In genomic region chr11:107741044-107741823, GRCh38 we compare ENCODE assay signal across 8 cellular contexts. TPM values are rescaled to one million over a fixed set of nuclear protein-coding genes. Genes with fewer than 3 reads are reported as not detected.
A peak's percentile ranks its signal among the peaks of the same experiment; 100 is the strongest.
DNase-seq lines count a peak whose midpoint lies in the region; ATAC-seq and TF ChIP-seq lines count a peak whose summit lies in the region.

No MANE protein-coding gene starts in this region.

- TF ChIP-seq CTCF in C4-2B (conservative IDR thresholded peaks at IDR 0.05) (peak; percentile 94), endodermal cell (conservative IDR thresholded peaks at IDR 0.05) (peak; percentile 83), progenitor cell of endocrine pancreas (IDR thresholded peaks at IDR 0.05; ENCODE audit: unreplicated experiment) (peak; percentile 52)

- peaks cover 8% of the 10 kb centered on the region for H3K9me3 Mint-ChIP-seq in endodermal cell
- peaks cover 11% of the 10 kb centered on the region for H3K9me3 Mint-ChIP-seq in progenitor cell of endocrine pancreas (ENCODE audit: low read depth)
- no peaks in the 10 kb centered on the region for H3K9me3 Mint-ChIP-seq in activated T-helper 1 cell treated with anti-CD3 and anti-CD28 coated beads, Interleukin-12 subunit alpha, Interleukin-12 subunit beta, Interleukin-2, Interleukin-4 antibody, amounts not matched to agents 30 ng/mL and 10 ng/mL and 1 ng/mL, durations not matched to agents 14 hours and 24 hours and 36 hours

- H3K9me3 ChIP-seq in endodermal cell (ENCODE audit: control insufficient read depth, low read length) = peaks cover 11% of the 10 kb centered on the region

- no peaks in the 10 kb centered on the region for H3K27me3 ChIP-seq in endodermal cell (ENCODE audit: control insufficient read depth, insufficient read depth, low read length, poor library complexity, severe bottlenecking)

- H3K36me3 Mint-ChIP-seq in endodermal cell (ENCODE audit: low read depth) (no peaks in the 10 kb centered on the region), progenitor cell of endocrine pancreas (ENCODE audit: insufficient read depth) (no peaks in the 10 kb centered on the region)
- H3K36me3 Mint-ChIP-seq in activated T-helper 1 cell treated with anti-CD3 and anti-CD28 coated beads, Interleukin-12 subunit alpha, Interleukin-12 subunit beta, Interleukin-2, Interleukin-4 antibody, amounts not matched to agents 30 ng/mL and 10 ng/mL and 1 ng/mL, durations not matched to agents 14 hours and 24 hours and 36 hours (ENCODE audit: low read depth) = no peaks in the 10 kb centered on the region

- H3K27me3 Mint-ChIP-seq in endodermal cell (ENCODE audit: insufficient read depth) (peaks cover 6% of the 10 kb centered on the region), progenitor cell of endocrine pancreas (no peaks in the 10 kb centered on the region)
- peaks cover 5% of the 10 kb centered on the region for H3K27me3 Mint-ChIP-seq in activated T-helper 1 cell treated with anti-CD3 and anti-CD28 coated beads, Interleukin-12 subunit alpha, Interleukin-12 subunit beta, Interleukin-2, Interleukin-4 antibody, amounts not matched to agents 30 ng/mL and 10 ng/mL and 1 ng/mL, durations not matched to agents 14 hours and 24 hours and 36 hours (ENCODE audit: insufficient read depth)

- H3K4me3 Mint-ChIP-seq in endodermal cell (no peak overlapping the region), progenitor cell of endocrine pancreas (ENCODE audit: low read depth) (no peak overlapping the region)
- no peak overlapping the region for H3K4me3 Mint-ChIP-seq in activated T-helper 1 cell treated with anti-CD3 and anti-CD28 coated beads, Interleukin-12 subunit alpha, Interleukin-12 subunit beta, Interleukin-2, Interleukin-4 antibody, amounts not matched to agents 30 ng/mL and 10 ng/mL and 1 ng/mL, durations not matched to agents 14 hours and 24 hours and 36 hours

- DNase-seq in NOMO-1 (lab: John Stamatoyannopoulos, UW; ENCODE audit: unreplicated experiment in 2 of 2) = peak; percentile 70 to 78
- DNase-seq in endodermal cell = peak; percentile 72
- no peak for DNase-seq in progenitor cell of endocrine pancreas (ENCODE audit: low spot score, unreplicated experiment)
- DNase-seq in activated T-helper 1 cell treated with anti-CD3 and anti-CD28 coated beads, Interleukin-12 subunit alpha, Interleukin-12 subunit beta, Interleukin-2, Interleukin-4 antibody, amounts not matched to agents 30 ng/mL and 10 ng/mL and 1 ng/mL, durations not matched to agents 14 hours and 24 hours and 36 hours (ENCODE audit: low spot score) = no peak
- no peak for DNase-seq in NCI-H128 (lab: John Stamatoyannopoulos, UW; ENCODE audit: unreplicated experiment)

- H3K4me3 ChIP-seq in endodermal cell (ENCODE audit: low read length) = no peak overlapping the region

- H3K27ac ChIP-seq in C4-2B (no peak overlapping the region), endodermal cell (ENCODE audit: low read depth, low read length) (no peak overlapping the region)

- intact Hi-C loops in activated T-helper 1 cell treated with anti-CD3 and anti-CD28 coated beads, Interleukin-12 subunit alpha, Interleukin-12 subunit beta, Interleukin-2, Interleukin-4 antibody, amounts not matched to agents 30 ng/mL and 10 ng/mL and 1 ng/mL, durations not matched to agents 14 hours and 24 hours and 36 hours (cut with micrococcal nuclease) = loop anchor here (1.0 to 2.0 kb wide), 4 partner anchors 30 to 157 kb away; partner anchors contain the start of gene SLC35F2

- ATAC-seq in GM18502 (IDR thresholded peaks at IDR 0.05; ENCODE audit: poor library complexity, unreplicated experiment) = peak; percentile 92
- peak; percentile 92 for ATAC-seq in HG02798 (IDR thresholded peaks at IDR 0.05; ENCODE audit: poor library complexity, unreplicated experiment)

- 62 to 81% methylated on average over 4 to 7 of the region's 7 CpGs for WGBS in endodermal cell (ENCODE audit: insufficient coverage in 1 of 2, insufficient read length in 1 of 2), 2 experiments

- H3K4me1 Mint-ChIP-seq in endodermal cell (no peaks in the 10 kb centered on the region), progenitor cell of endocrine pancreas (ENCODE audit: low read depth) (no peaks in the 10 kb centered on the region)
- H3K4me1 Mint-ChIP-seq in activated T-helper 1 cell treated with anti-CD3 and anti-CD28 coated beads, Interleukin-12 subunit alpha, Interleukin-12 subunit beta, Interleukin-2, Interleukin-4 antibody, amounts not matched to agents 30 ng/mL and 10 ng/mL and 1 ng/mL, durations not matched to agents 14 hours and 24 hours and 36 hours (ENCODE audit: low read depth) = no peaks in the 10 kb centered on the region

- no peaks in the 10 kb centered on the region for H3K4me1 ChIP-seq in endodermal cell (ENCODE audit: control insufficient read depth, insufficient read depth, low read length)

- H3K27ac Mint-ChIP-seq in endodermal cell = no peak overlapping the region
- H3K27ac Mint-ChIP-seq in progenitor cell of endocrine pancreas = no peak overlapping the region
- no peak overlapping the region for H3K27ac Mint-ChIP-seq in activated T-helper 1 cell treated with anti-CD3 and anti-CD28 coated beads, Interleukin-12 subunit alpha, Interleukin-12 subunit beta, Interleukin-2, Interleukin-4 antibody, amounts not matched to agents 30 ng/mL and 10 ng/mL and 1 ng/mL, durations not matched to agents 14 hours and 24 hours and 36 hours

- no peaks in the 10 kb centered on the region for H3K36me3 ChIP-seq in endodermal cell (ENCODE audit: control insufficient read depth, insufficient read depth, low read length)

- H3K9ac ChIP-seq in endodermal cell (ENCODE audit: extremely low read depth, low read length, poor library complexity, severe bottlenecking) = no peak overlapping the region

RNA-seq across cellular contexts. Expression of gene SLN, which starts 29.4 kb away (rescaled TPM):
- total RNA-seq in endodermal cell (not detected), progenitor cell of endocrine pancreas (0.67 TPM in 1 of 2 replicates, not detected in the other)
- 0.82 TPM for polyA plus RNA-seq in endodermal cell (2013, experiment 1 of 2)
- polyA plus RNA-seq in endodermal cell (2013, experiment 2 of 2) = 1.2 TPM
- not detected in 2 replicates for total RNA-seq in activated T-helper 1 cell treated with anti-CD3 and anti-CD28 coated beads, Interleukin-12 subunit alpha, Interleukin-12 subunit beta, Interleukin-2, Interleukin-4 antibody, amounts not matched to agents 30 ng/mL and 10 ng/mL and 1 ng/mL, durations not matched to agents 14 hours and 24 hours and 36 hours

Comparison
In these comparisons a context has a peak if more than half of its experiments do, and no peak if none do; other contexts are left out.
1. DNase-seq: peak in NOMO-1 (2 of 2) and endodermal cell (single experiment); none in progenitor cell of endocrine pancreas (single experiment), activated T-helper 1 cell treated with anti-CD3 and anti-CD28 coated beads, Interleukin-12 subunit alpha, Interleukin-12 subunit beta, Interleukin-2, Interleukin-4 antibody, amounts not matched to agents 30 ng/mL and 10 ng/mL and 1 ng/mL, durations not matched to agents 14 hours and 24 hours and 36 hours (single experiment) and NCI-H128 (single experiment).
2. Peak in every context shown above with its lines, with median percentiles within 50 percentile points of each other: CTCF ChIP-seq.